In genomic region chr7:157009170-157009777, GRCh38 we compare ENCODE assay signal across 9 cellular contexts. TPM values are rescaled to one million over a fixed set of nuclear protein-coding genes. Genes with fewer than 3 reads are reported as not detected.
DNase-seq lines count a peak whose midpoint lies in the region; ATAC-seq and TF ChIP-seq lines count a peak whose summit lies in the region.
"Had no signal": no experiment of that assay in that cellular context is flagged by ENCODE, and none has a peak within 500 bp of the region (broad histone marks: within the 10 kb centered on the region; RNA-seq: fewer than 3 reads in every experiment).

No MANE protein-coding gene starts in this region.

- no peak overlapping the region for H3K27ac ChIP-seq in breast epithelium
- H3K27ac ChIP-seq: skin epidermis had no signal

- H3K27me3 ChIP-seq in breast epithelium: peaks cover 0 to 91% of the 10 kb centered on the region in 2 donors

- H3K36me3 ChIP-seq in breast epithelium: no peaks in the 10 kb centered on the region

- no peaks in the 10 kb centered on the region for H3K9me3 Mint-ChIP-seq in activated CD8-positive, alpha-beta memory T cell treated with anti-CD3 and anti-CD28 coated beads, Interleukin-2, amount 10 ng/mL, durations not matched to agents 7 days and 5 days (ENCODE audit: low read depth)
- no peaks in the 10 kb centered on the region for H3K9me3 Mint-ChIP-seq in stimulated activated memory B cell treated with anti-CD40 and anti-IgM and Interleukin-4, amounts not matched to agents 10 μg/mL and 1 μg/mL and 100 μg/mL, for 72 hours

- TF ChIP-seq CTCF in breast epithelium (IDR thresholded peaks at IDR 0.05): no peak

- no peaks in the 10 kb centered on the region for H3K36me3 Mint-ChIP-seq in activated CD8-positive, alpha-beta memory T cell treated with anti-CD3 and anti-CD28 coated beads, Interleukin-2, amount 10 ng/mL, durations not matched to agents 7 days and 5 days
- H3K36me3 Mint-ChIP-seq in stimulated activated memory B cell treated with anti-CD40 and anti-IgM and Interleukin-4, amounts not matched to agents 10 μg/mL and 1 μg/mL and 100 μg/mL, for 72 hours: no peaks in the 10 kb centered on the region

- intact Hi-C loops in breast epithelium (cut with DNase I; ENCODE audit: low total_unique reads): no loop called here

- peaks cover 3 to 5% of the 10 kb centered on the region in 2 donors for H3K4me1 ChIP-seq in breast epithelium

- H3K4me3 Mint-ChIP-seq in activated CD8-positive, alpha-beta memory T cell treated with anti-CD3 and anti-CD28 coated beads, Interleukin-2, amount 10 ng/mL, durations not matched to agents 7 days and 5 days: no peak overlapping the region
- peak overlapping the region; percentile 77 for H3K4me3 Mint-ChIP-seq in stimulated activated memory B cell treated with anti-CD40 and anti-IgM and Interleukin-4, amounts not matched to agents 10 μg/mL and 1 μg/mL and 100 μg/mL, for 72 hours

- ATAC-seq in activated CD8-positive, alpha-beta memory T cell treated with anti-CD3 and anti-CD28 coated beads, Interleukin-2, amount 10 ng/mL, durations not matched to agents 7 days and 5 days: no peak
- ATAC-seq in HG03378 (IDR thresholded peaks at IDR 0.05; ENCODE audit: unreplicated experiment): peak; percentile 39
- no peak for ATAC-seq in stimulated activated memory B cell treated with anti-CD40 and anti-IgM and Interleukin-4, amounts not matched to agents 10 μg/mL and 1 μg/mL and 100 μg/mL, for 72 hours

- peak overlapping the region; percentile 45 for H3K27ac Mint-ChIP-seq in activated CD8-positive, alpha-beta memory T cell treated with anti-CD3 and anti-CD28 coated beads, Interleukin-2, amount 10 ng/mL, durations not matched to agents 7 days and 5 days
- H3K27ac Mint-ChIP-seq in stimulated activated memory B cell treated with anti-CD40 and anti-IgM and Interleukin-4, amounts not matched to agents 10 μg/mL and 1 μg/mL and 100 μg/mL, for 72 hours: peak overlapping the region; percentile 19

- TF ChIP-seq POLR2A in breast epithelium (IDR thresholded peaks at IDR 0.05) (no peak), erythroblast (IDR thresholded peaks at IDR 0.05; ENCODE audit: low read length) (no peak)

- H3K4me1 Mint-ChIP-seq in activated CD8-positive, alpha-beta memory T cell treated with anti-CD3 and anti-CD28 coated beads, Interleukin-2, amount 10 ng/mL, durations not matched to agents 7 days and 5 days: peaks cover 18% of the 10 kb centered on the region
- peaks cover 24% of the 10 kb centered on the region for H3K4me1 Mint-ChIP-seq in stimulated activated memory B cell treated with anti-CD40 and anti-IgM and Interleukin-4, amounts not matched to agents 10 μg/mL and 1 μg/mL and 100 μg/mL, for 72 hours

- H3K27me3 Mint-ChIP-seq in activated CD8-positive, alpha-beta memory T cell treated with anti-CD3 and anti-CD28 coated beads, Interleukin-2, amount 10 ng/mL, durations not matched to agents 7 days and 5 days: peaks cover 83% of the 10 kb centered on the region
- peaks cover 86% of the 10 kb centered on the region for H3K27me3 Mint-ChIP-seq in stimulated activated memory B cell treated with anti-CD40 and anti-IgM and Interleukin-4, amounts not matched to agents 10 μg/mL and 1 μg/mL and 100 μg/mL, for 72 hours

- peak overlapping the region in 2 of 3 donors; percentile 39 to 59 for H3K4me3 ChIP-seq in breast epithelium

- H3K9me3 ChIP-seq in breast epithelium: no peaks in the 10 kb centered on the region

- DNase-seq in activated CD8-positive, alpha-beta memory T cell treated with anti-CD3 and anti-CD28 coated beads, Interleukin-2, amount 10 ng/mL, durations not matched to agents 7 days and 5 days: no peak
- no peak for DNase-seq in activated CD8-positive, alpha-beta memory T cell treated with anti-CD3 and anti-CD28 coated beads, Interleukin-2, amount 50 U/mL, for 48 hours
- no peak for DNase-seq in breast epithelium (ENCODE audit: low spot score in 2 of 2)
- DNase-seq in erythroblast (lab: John Stamatoyannopoulos, UW): no peak
- no peak for DNase-seq in NCI-H1436 treated with DMSO at 0.1 percent for 48 hours (lab: John Stamatoyannopoulos, UW)
- DNase-seq in NOMO-1 treated with dmso at 0.1 percent for 144 hours (lab: John Stamatoyannopoulos, UW; ENCODE audit: unreplicated experiment): no peak

- CTCF ChIA-PET in activated CD8-positive, alpha-beta memory T cell treated with anti-CD3 and anti-CD28 coated beads, Interleukin-2, amount 10 ng/mL, durations not matched to agents 7 days and 5 days (lab: Charles Lee): no interaction called here

RNA-seq across cellular contexts. Expression of gene MNX1, which starts 1.2 kb away (rescaled TPM):
- total RNA-seq in activated CD8-positive, alpha-beta memory T cell treated with anti-CD3 and anti-CD28 coated beads, Interleukin-2, amount 10 ng/mL, durations not matched to agents 7 days and 5 days: not detected
- total RNA-seq in breast epithelium: under 1 TPM in 2 of 3 donors, not detected in 1; 0.15 to 0.33 TPM

RNA-seq across cellular contexts. Expression of gene NOM1, which starts 59.8 kb away (rescaled TPM):
- 10 to 100 TPM; 31.9 to 35.0 TPM for total RNA-seq in activated CD8-positive, alpha-beta memory T cell treated with anti-CD3 and anti-CD28 coated beads, Interleukin-2, amount 10 ng/mL, durations not matched to agents 7 days and 5 days
- 10 to 100 TPM; 17.1 to 31.5 (median 25.2) TPM for total RNA-seq in breast epithelium
